In genomic region chr3:47579875-47580274, GRCh38 we compare ENCODE assay signal across 14 cellular contexts. TPM values are rescaled to one million over a fixed set of nuclear protein-coding genes. Genes with fewer than 3 reads are reported as not detected.
A peak's percentile ranks its signal among the peaks of the same experiment; 100 is the strongest.
DNase-seq lines count a peak whose midpoint lies in the region; ATAC-seq, FAIRE-seq and TF ChIP-seq lines count a peak whose summit lies in the region.
"Had no signal": no experiment of that assay in that cellular context is flagged by ENCODE, and none has a peak within 500 bp of the region (broad histone marks: within the 10 kb centered on the region; RNA-seq: fewer than 3 reads in every experiment).

No MANE protein-coding gene starts in this region.

- H3K9me3 Mint-ChIP-seq in activated CD4-positive, alpha-beta T cell treated with anti-CD3 and anti-CD28 coated beads for 36 hours (ENCODE audit: low read depth): no peaks in the 10 kb centered on the region
- no peaks in the 10 kb centered on the region for H3K9me3 Mint-ChIP-seq in Caco-2 (ENCODE audit: unreplicated experiment)
- no peaks in the 10 kb centered on the region for H3K9me3 Mint-ChIP-seq in natural killer cell treated with Interleukin-12 subunit alpha and Interleukin-12 subunit beta and Interleukin-15 and Interleukin-18, amount 100 ng/mL, for 72 hours

- no peak for FAIRE-seq in kidney (lab: Jason Lieb, UNC)
- FAIRE-seq: GM18507 had no signal

- ATAC-seq in activated CD4-positive, alpha-beta T cell treated with anti-CD3 and anti-CD28 coated beads for 36 hours: no peak
- ATAC-seq in natural killer cell treated with Interleukin-12 subunit alpha and Interleukin-12 subunit beta and Interleukin-15 and Interleukin-18, amount 100 ng/mL, for 72 hours: no peak
- ATAC-seq in GM21825 (IDR thresholded peaks at IDR 0.05; ENCODE audit: unreplicated experiment): no peak

- no peak for DNase-seq in activated CD4-positive, alpha-beta T cell treated with anti-CD3 and anti-CD28 coated beads for 36 hours
- DNase-seq in activated CD4-positive, alpha-beta T cell treated with anti-CD3 and anti-CD28 coated beads for 4 hours: no peak
- DNase-seq in Caco-2 (no peak), posterior vena cava (ENCODE audit: low spot score) (no peak), kidney (no peak)
- DNase-seq in natural killer cell treated with Interleukin-12 subunit alpha and Interleukin-12 subunit beta and Interleukin-15 and Interleukin-18, amount 100 ng/mL, for 72 hours (ENCODE audit: low spot score): no peak
- DNase-seq: NCI-H1436 treated with DMSO at 0.1 percent for 48 hours, NCI-H510A, PC-9 had no signal

- peak overlapping the region; percentile 46 for H3K4me3 Mint-ChIP-seq in activated CD4-positive, alpha-beta T cell treated with anti-CD3 and anti-CD28 coated beads for 36 hours
- peak overlapping the region; percentile 42 for H3K4me3 Mint-ChIP-seq in Caco-2 (ENCODE audit: unreplicated experiment)
- H3K4me3 Mint-ChIP-seq in natural killer cell treated with Interleukin-12 subunit alpha and Interleukin-12 subunit beta and Interleukin-15 and Interleukin-18, amount 100 ng/mL, for 72 hours: peak overlapping the region; percentile 30

- no peak overlapping the region for H3K27ac Mint-ChIP-seq in activated CD4-positive, alpha-beta T cell treated with anti-CD3 and anti-CD28 coated beads for 36 hours
- no peak overlapping the region for H3K27ac Mint-ChIP-seq in Caco-2 (ENCODE audit: unreplicated experiment)
- H3K27ac Mint-ChIP-seq in natural killer cell treated with Interleukin-12 subunit alpha and Interleukin-12 subunit beta and Interleukin-15 and Interleukin-18, amount 100 ng/mL, for 72 hours: no peak overlapping the region

- no peaks in the 10 kb centered on the region for H3K36me3 ChIP-seq in Caco-2 (ENCODE audit: control insufficient read depth, insufficient read depth, low read length)
- H3K36me3 ChIP-seq in kidney (ENCODE audit: control insufficient read depth in 1 of 2, insufficient read depth in 2 of 2, low read length in 2 of 2): no peaks in the 10 kb centered on the region

- H3K4me1 Mint-ChIP-seq in activated CD4-positive, alpha-beta T cell treated with anti-CD3 and anti-CD28 coated beads for 36 hours: no peaks in the 10 kb centered on the region
- H3K4me1 Mint-ChIP-seq in Caco-2 (ENCODE audit: low read depth, unreplicated experiment): no peaks in the 10 kb centered on the region
- no peaks in the 10 kb centered on the region for H3K4me1 Mint-ChIP-seq in natural killer cell treated with Interleukin-12 subunit alpha and Interleukin-12 subunit beta and Interleukin-15 and Interleukin-18, amount 100 ng/mL, for 72 hours (ENCODE audit: low read depth in 2 of 2)

- CTCF ChIA-PET in activated CD4-positive, alpha-beta T cell treated with anti-CD3 and anti-CD28 coated beads for 36 hours (lab: Charles Lee): interaction anchor here (0.6 kb wide), 1 partner anchor 159 kb away, joined by 3 read pairs; no protein-coding TSS in a partner anchor
- CTCF ChIA-PET in Caco-2 (lab: Charles Lee): no interaction called here

- H3K27ac ChIP-seq in angular gyrus (ENCODE audit: low read depth, low read length) (peak overlapping the region; percentile 78), kidney (ENCODE audit: low read depth in 2 of 2, low read length in 2 of 2) (no peak overlapping the region)
- H3K27ac ChIP-seq: KMS-11, PC-9, suprapubic skin had no signal

- peaks cover 16% of the 10 kb centered on the region for H3K27me3 Mint-ChIP-seq in activated CD4-positive, alpha-beta T cell treated with anti-CD3 and anti-CD28 coated beads for 36 hours
- H3K27me3 Mint-ChIP-seq in Caco-2 (ENCODE audit: insufficient read depth, unreplicated experiment): peaks cover 5% of the 10 kb centered on the region
- peaks cover 15% of the 10 kb centered on the region in 2 donors for H3K27me3 Mint-ChIP-seq in natural killer cell treated with Interleukin-12 subunit alpha and Interleukin-12 subunit beta and Interleukin-15 and Interleukin-18, amount 100 ng/mL, for 72 hours

- H3K27me3 ChIP-seq in Caco-2 (replicated peaks; ENCODE audit: control insufficient read depth, insufficient read depth, low read length): peaks cover 2% of the 10 kb centered on the region

- H3K4me3 ChIP-seq in Caco-2 (ENCODE audit: low read depth, low read length): no peak overlapping the region
- no peak overlapping the region for H3K4me3 ChIP-seq in kidney (ENCODE audit: low read length in 2 of 2)
- H3K4me3 ChIP-seq: PC-9 had no signal

- no peaks in the 10 kb centered on the region for H3K9me3 ChIP-seq in Caco-2
- H3K9me3 ChIP-seq in kidney (ENCODE audit: control insufficient read depth in 1 of 2, low read length in 2 of 2): no peaks in the 10 kb centered on the region
- H3K9me3 ChIP-seq: suprapubic skin had no signal

- intact Hi-C loops in activated CD4-positive, alpha-beta T cell treated with anti-CD3 and anti-CD28 coated beads for 36 hours (cut with DNase I, micrococcal nuclease): loop anchor here in 1 of 2 experiments (2.0 kb wide), 2 partner anchors 57 to 977 kb away; partner anchors contain the start of gene PFKFB4
- intact Hi-C loops in Caco-2 (cut with micrococcal nuclease; ENCODE audit: unreplicated experiment): loop anchor here (5.0 kb wide), 1 partner anchor 58 kb away; no protein-coding TSS in a partner anchor
- intact Hi-C loops in posterior vena cava (cut with DNase I): no loop called here
- intact Hi-C loops in kidney (cut with DNase I): no loop called here

- H3K36me3 Mint-ChIP-seq in activated CD4-positive, alpha-beta T cell treated with anti-CD3 and anti-CD28 coated beads for 36 hours (ENCODE audit: low read depth): no peaks in the 10 kb centered on the region
- peaks cover 35% of the 10 kb centered on the region for H3K36me3 Mint-ChIP-seq in Caco-2 (ENCODE audit: insufficient read depth, unreplicated experiment)
- H3K36me3 Mint-ChIP-seq in natural killer cell treated with Interleukin-12 subunit alpha and Interleukin-12 subunit beta and Interleukin-15 and Interleukin-18, amount 100 ng/mL, for 72 hours: no peaks in the 10 kb centered on the region

- no TSS peak for BruUV-seq in Caco-2 (replicated peaks; lab: Mats Ljungman, UMichigan)

- no peaks in the 10 kb centered on the region for H3K4me1 ChIP-seq in Caco-2
- peaks cover 0 to 4% of the 10 kb centered on the region in 2 donors for H3K4me1 ChIP-seq in kidney (ENCODE audit: control insufficient read depth in 1 of 2, insufficient read depth in 1 of 2, low read depth in 1 of 2, low read length in 2 of 2)

- TF ChIP-seq CTCF in Caco-2 (IDR thresholded peaks at IDR 0.05; ENCODE audit: insufficient read depth in 1 of 2, low read depth in 1 of 2, low read length in 1 of 2, severe bottlenecking in 1 of 2, unreplicated experiment in 1 of 2) (no peak), kidney (IDR thresholded peaks at IDR 0.05; ENCODE audit: borderline replicate concordance, extremely low read depth, insufficient read depth) (no peak)

- POLR2A ChIA-PET in activated CD4-positive, alpha-beta T cell treated with anti-CD3 and anti-CD28 coated beads for 36 hours (lab: Charles Lee): no interaction called here
- POLR2A ChIA-PET in Caco-2 (lab: Charles Lee): no interaction called here

- no peak overlapping the region for H3K9ac ChIP-seq in kidney (ENCODE audit: low read length in 2 of 2)
- H3K9ac ChIP-seq: KMS-11 had no signal

RNA-seq across cellular contexts. Expression of gene CSPG5, which starts 1.2 kb away (rescaled TPM):
- under 1 TPM; 0.78 to 0.97 TPM for total RNA-seq in activated CD4-positive, alpha-beta T cell treated with anti-CD3 and anti-CD28 coated beads for 36 hours
- total RNA-seq in Caco-2 (2022) (0.67 and 0.77 TPM in 2 replicates), posterior vena cava (1 to 10 TPM in 1 of 2 donors, under 1 TPM in 1; 0.51 to 1.2 TPM), kidney (0.16 TPM)
- total RNA-seq in natural killer cell treated with Interleukin-12 subunit alpha and Interleukin-12 subunit beta and Interleukin-15 and Interleukin-18, amount 100 ng/mL, for 72 hours: under 1 TPM; 0.29 to 0.95 TPM
- polyA plus RNA-seq in kidney (ENCODE audit: insufficient read depth, low read depth, low replicate concordance): 0.67 TPM
